Comparison of ENCODE assay signal across 10 cellular contexts in the genomic region with DNA sequence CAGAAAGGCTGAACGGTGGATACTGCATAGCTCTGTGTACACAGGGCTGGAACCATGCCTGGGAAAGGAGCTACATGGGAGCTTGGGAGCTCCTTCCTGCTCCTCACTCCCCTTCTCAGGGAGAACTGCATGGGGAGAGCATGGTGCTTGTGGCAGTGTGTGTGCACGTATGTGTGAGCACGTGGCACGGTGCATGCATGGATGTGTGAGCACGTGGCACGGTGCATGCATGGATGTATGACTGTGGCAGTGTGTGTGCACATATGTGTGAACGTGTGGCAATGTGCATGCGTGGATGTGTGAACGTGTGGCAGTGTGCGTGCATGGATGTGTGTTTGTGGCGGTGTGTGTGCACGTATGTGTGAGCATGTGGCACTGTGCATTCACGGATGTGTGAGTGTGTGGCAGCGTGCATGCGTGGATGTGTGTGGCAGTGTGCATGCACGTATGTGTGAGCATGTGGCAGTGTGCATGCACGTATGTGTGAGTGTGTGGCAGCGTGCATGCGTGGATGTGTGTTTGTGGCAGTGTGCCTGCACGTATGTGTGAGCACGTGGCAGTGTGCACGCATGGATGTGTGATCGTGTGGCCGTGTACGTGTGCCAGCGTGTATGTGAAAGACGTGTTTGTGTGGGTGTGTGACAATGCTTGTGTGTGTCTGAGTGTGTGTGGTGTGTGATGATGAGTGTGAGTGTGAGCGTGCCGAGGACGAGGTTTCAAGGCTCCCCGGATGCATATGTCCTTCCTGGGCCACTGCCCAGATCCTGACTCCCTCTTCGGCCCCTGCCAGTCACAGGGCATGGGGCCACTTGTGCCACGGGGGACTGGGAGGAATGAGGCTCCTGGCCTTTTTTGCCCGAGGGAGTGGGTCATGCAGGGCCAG. TPM values are rescaled to one million over a fixed set of nuclear protein-coding genes. Genes with fewer than 3 reads are reported as not detected.
"Had no signal": no experiment of that assay in that cellular context is flagged by ENCODE, and none has a peak within 500 bp of the region (broad histone marks: within the 10 kb centered on the region; RNA-seq: fewer than 3 reads in every experiment).

No MANE protein-coding gene starts in this region.

- H3K9me3 ChIP-seq: ovary, testis had no signal

- H3K4me1 Mint-ChIP-seq: stimulated activated naive CD8-positive, alpha-beta T cell treated with anti-CD3 and anti-CD28 coated beads, Interleukin-15, amount 100 ng/mL, for 72 hours had no signal

- DNase-seq: brain microvascular endothelial cell, cortex of kidney, esophagus squamous epithelium, T1000 had no signal

- H3K36me3 Mint-ChIP-seq: activated naive CD8-positive, alpha-beta T cell treated with anti-CD3 and anti-CD28 coated beads, Interleukin-2, amount 10 ng/mL, durations not matched to agents 7 days and 5 days; memory B cell had no signal

- H3K4me3 ChIP-seq: esophagus squamous epithelium, ovary had no signal

- H3K36me3 ChIP-seq: brain microvascular endothelial cell, esophagus squamous epithelium, ovary had no signal

- H3K27me3 ChIP-seq: brain microvascular endothelial cell, ovary, testis had no signal

- H3K4me3 Mint-ChIP-seq: activated naive CD8-positive, alpha-beta T cell treated with anti-CD3 and anti-CD28 coated beads, Interleukin-2, amount 10 ng/mL, durations not matched to agents 7 days and 5 days; activated T-cell treated with anti-CD3 and anti-CD28 coated beads, Interleukin-2, amount 50 U/mL, for 72 hours; memory B cell; stimulated activated naive CD8-positive, alpha-beta T cell treated with anti-CD3 and anti-CD28 coated beads, Interleukin-15, amount 100 ng/mL, for 72 hours had no signal

- H3K27ac Mint-ChIP-seq: activated naive CD8-positive, alpha-beta T cell treated with anti-CD3 and anti-CD28 coated beads, Interleukin-2, amount 10 ng/mL, durations not matched to agents 7 days and 5 days; activated T-cell treated with anti-CD3 and anti-CD28 coated beads, Interleukin-2, amount 50 U/mL, for 72 hours; memory B cell; stimulated activated naive CD8-positive, alpha-beta T cell treated with anti-CD3 and anti-CD28 coated beads, Interleukin-15, amount 100 ng/mL, for 72 hours had no signal

- H3K27ac ChIP-seq: brain microvascular endothelial cell, esophagus squamous epithelium, ovary, testis had no signal

RNA-seq across cellular contexts. Expression of a gene that starts 52.4 kb away (rescaled TPM):
- total RNA-seq: activated naive CD8-positive, alpha-beta T cell treated with anti-CD3 and anti-CD28 coated beads, Interleukin-2, amount 10 ng/mL, durations not matched to agents 7 days and 5 days had no signal
